In the genomic region with DNA sequence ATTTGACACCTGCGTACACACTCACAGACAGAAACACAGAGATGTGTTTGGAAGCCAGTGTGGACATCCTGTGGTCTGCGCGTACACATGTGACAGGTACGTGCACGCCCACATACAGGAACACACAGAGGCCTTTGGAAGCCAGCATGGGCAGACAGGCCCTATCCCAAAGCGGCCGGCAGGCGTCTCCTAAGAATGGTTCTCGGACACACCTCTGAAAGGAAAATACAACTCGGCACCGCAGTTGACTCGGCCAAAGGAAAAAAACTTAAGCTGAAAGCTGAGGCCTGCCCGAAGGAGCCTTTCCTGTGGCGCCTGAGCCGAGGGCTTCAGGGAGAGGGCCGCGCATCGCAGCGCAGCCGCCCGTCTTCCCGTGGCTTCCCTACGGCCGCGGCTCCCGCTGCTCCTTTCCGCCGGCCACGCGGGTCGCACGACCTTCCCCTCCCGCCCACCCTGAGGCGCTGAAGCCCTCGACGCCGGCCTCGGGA, we compare ENCODE assay signal across 8 cellular contexts. TPM values are rescaled to one million over a fixed set of nuclear protein-coding genes. Genes with fewer than 3 reads are reported as not detected.
DNase-seq lines count a peak whose midpoint lies in the region; ATAC-seq and TF ChIP-seq lines count a peak whose summit lies in the region.

No MANE protein-coding gene starts in this region.

- no peak for TF ChIP-seq CTCF in CD4-positive, alpha-beta T cell (IDR thresholded peaks at IDR 0.05)
- peak in 9 of 12 donors; percentile 15 to 55 (median 42) for TF ChIP-seq CTCF in heart left ventricle (IDR thresholded peaks at IDR 0.05)

- intact Hi-C loops in CD4-positive, alpha-beta T cell (cut with DNase I, micrococcal nuclease) = loop anchor here (2.0 to 10.0 kb wide), 11 partner anchors 41 to 616 kb away; a partner anchor contains a TSS
- intact Hi-C loops in heart left ventricle (cut with DNase I) (loop anchor here (1.0 to 10.0 kb wide), 8 partner anchors 41 to 616 kb away; a partner anchor contains a TSS), posterior vena cava (cut with DNase I) (loop anchor here in 1 of 2 donors (10.0 kb wide), 1 partner anchor 213 kb away; no protein-coding TSS in a partner anchor)

- no peaks in the 10 kb centered on the region for H3K27me3 Mint-ChIP-seq in CD4-positive, alpha-beta T cell

- CTCF ChIA-PET in CD4-positive, alpha-beta T cell (lab: Charles Lee) = no interaction called here

- ATAC-seq in CD4-positive, alpha-beta T cell (ENCODE audit: poor library complexity) = peak; percentile 38
- ATAC-seq in GM19395 (IDR thresholded peaks at IDR 0.05; ENCODE audit: unreplicated experiment) (peak; percentile 42), heart left ventricle (peak in 2 of 4 donors; percentile 21 to 32)
- peak; percentile 22 to 42 for ATAC-seq in activated naive CD4-positive, alpha-beta T cell treated with anti-CD3 and anti-CD28 coated beads, Interleukin-2, amount 50 U/mL, for 72 hours

- WGBS in heart left ventricle, 4 donors = 5 to 9% (median 5%) methylated on average over 17 to 38 of the region's 38 CpGs

- no peak for TF ChIP-seq POLR2A in heart left ventricle (IDR thresholded peaks at IDR 0.05)

- peaks cover 25% of the 10 kb centered on the region for H3K36me3 Mint-ChIP-seq in CD4-positive, alpha-beta T cell (ENCODE audit: low read depth)
- peaks cover 6 to 7% of the 10 kb centered on the region in 2 donors for H3K36me3 Mint-ChIP-seq in activated naive CD4-positive, alpha-beta T cell treated with anti-CD3 and anti-CD28 coated beads, Interleukin-2, amount 50 U/mL, for 72 hours

- H3K27ac Mint-ChIP-seq in CD4-positive, alpha-beta T cell = peak overlapping the region; percentile 84
- peak overlapping the region in 1 of 2 donors; percentile 13 for H3K27ac Mint-ChIP-seq in activated naive CD4-positive, alpha-beta T cell treated with anti-CD3 and anti-CD28 coated beads, Interleukin-2, amount 50 U/mL, for 72 hours

- H3K27me3 ChIP-seq in CD4-positive, alpha-beta T cell (ENCODE audit: control insufficient read depth, insufficient read depth, low read length) = no peaks in the 10 kb centered on the region
- no peaks in the 10 kb centered on the region for H3K27me3 ChIP-seq in HUES48 (ENCODE audit: control insufficient read depth, insufficient read depth, low read length)
- H3K27me3 ChIP-seq in SJCRH30 = no peaks in the 10 kb centered on the region
- no peaks in the 10 kb centered on the region for H3K27me3 ChIP-seq in heart left ventricle

- H3K4me1 ChIP-seq in HUES48 (ENCODE audit: control insufficient read depth, insufficient read depth, low read length) = peaks cover 6% of the 10 kb centered on the region
- H3K4me1 ChIP-seq in SJCRH30 = peaks cover 7% of the 10 kb centered on the region; the same call in 1 of the 2 replicates
- H3K4me1 ChIP-seq in heart left ventricle = peaks cover 0 to 26% (median 14%) of the 10 kb centered on the region in 12 donors

- no peak overlapping the region for H3K27ac ChIP-seq in CD4-positive, alpha-beta T cell (ENCODE audit: low read depth, low read length)
- H3K27ac ChIP-seq in HUES48 (ENCODE audit: low read depth, low read length) (no peak overlapping the region), SJCRH30 (peak overlapping the region; percentile 83), heart left ventricle (peak overlapping the region in 5 of 12 donors; percentile 16 to 83 (median 52))

- H3K9ac ChIP-seq in HUES48 (ENCODE audit: low read depth, low read length) = no peak overlapping the region

- peak overlapping the region; percentile 96 for H3K4me3 Mint-ChIP-seq in CD4-positive, alpha-beta T cell

- DNase-seq in CD4-positive, alpha-beta T cell = peak in 8 of 10 experiments; percentile 22 to 45 (median 33)
- DNase-seq in SJCRH30 (peak; percentile 68 to 79), heart left ventricle (peak in 4 of 5 donors; percentile 37 to 57 (median 40)), posterior vena cava (ENCODE audit: low spot score) (peak; percentile 84), hippocampal formation (lab: John Stamatoyannopoulos, UW) (no peak)
- peak; percentile 50 to 67 for DNase-seq in activated naive CD4-positive, alpha-beta T cell treated with anti-CD3 and anti-CD28 coated beads, Interleukin-2, amount 50 U/mL, for 72 hours (ENCODE audit: low spot score in 2 of 2)

- H3K9me3 Mint-ChIP-seq in CD4-positive, alpha-beta T cell = no peaks in the 10 kb centered on the region
- H3K9me3 Mint-ChIP-seq in activated naive CD4-positive, alpha-beta T cell treated with anti-CD3 and anti-CD28 coated beads, Interleukin-2, amount 50 U/mL, for 72 hours = no peaks in the 10 kb centered on the region

- peaks cover 29% of the 10 kb centered on the region for H3K4me1 Mint-ChIP-seq in CD4-positive, alpha-beta T cell (ENCODE audit: low read depth)

- H3K9me3 ChIP-seq in CD4-positive, alpha-beta T cell (ENCODE audit: control insufficient read depth, low read length) = no peaks in the 10 kb centered on the region
- H3K9me3 ChIP-seq in HUES48 (ENCODE audit: control insufficient read depth, insufficient read depth, low read length) (no peaks in the 10 kb centered on the region), SJCRH30 (replicated peaks) (no peaks in the 10 kb centered on the region), heart left ventricle (no peaks in the 10 kb centered on the region)

- peak overlapping the region; percentile 80 for H3K4me3 ChIP-seq in HUES48 (ENCODE audit: low read depth, low read length)
- H3K4me3 ChIP-seq in SJCRH30 = peak overlapping the region; percentile 92
- peak overlapping the region; percentile 64 to 99 (median 94) for H3K4me3 ChIP-seq in heart left ventricle

- POLR2A ChIA-PET in CD4-positive, alpha-beta T cell (lab: Charles Lee) = interaction anchor here (0.9 to 2.9 kb wide), 3 partner anchors 38 to 122 kb away, joined by 3 to 26 read pairs (median 3); a partner anchor contains a TSS

- H3K36me3 ChIP-seq in HUES48 (ENCODE audit: control insufficient read depth, insufficient read depth, low read length) = peaks cover 37% of the 10 kb centered on the region
- peaks cover 44% of the 10 kb centered on the region for H3K36me3 ChIP-seq in SJCRH30
- H3K36me3 ChIP-seq in heart left ventricle = peaks cover 0 to 9% (median 0%) of the 10 kb centered on the region in 9 donors

RNA-seq across cellular contexts. Expression of a gene that starts 1.4 kb away (rescaled TPM):
- 10 to 100 TPM; 12.5 to 13.5 TPM for total RNA-seq in CD4-positive, alpha-beta T cell
- 57.5 and 60.2 TPM in 2 replicates for total RNA-seq in SJCRH30 (2014; rRNA removed; shearing (Covaris generic))
- total RNA-seq in activated naive CD4-positive, alpha-beta T cell treated with anti-CD3 and anti-CD28 coated beads, Interleukin-2, amount 50 U/mL, for 72 hours = 10 to 100 TPM; 17.5 to 21.9 TPM
- 10 to 100 TPM in 6 of 9 donors, 1 to 10 TPM in 3; 6.6 to 15.5 (median 10.7) TPM for total RNA-seq in heart left ventricle
- 10 to 100 TPM in 1 of 2 donors, 1 to 10 TPM in 1; 4.7 to 16.9 TPM for polyA plus RNA-seq in heart left ventricle
- total RNA-seq in posterior vena cava = 1 to 10 TPM; 7.9 to 8.7 TPM

RNA-seq across cellular contexts. Expression of a gene that starts 41.5 kb away (rescaled TPM):
- 100 to 1,000 TPM; 164 to 165 TPM for total RNA-seq in CD4-positive, alpha-beta T cell
- 17.2 and 18.9 TPM in 2 replicates for total RNA-seq in SJCRH30 (2014; rRNA removed; shearing (Covaris generic))
- total RNA-seq in activated naive CD4-positive, alpha-beta T cell treated with anti-CD3 and anti-CD28 coated beads, Interleukin-2, amount 50 U/mL, for 72 hours = 100 to 1,000 TPM in 1 of 2 donors, 10 to 100 TPM in 1; 45.2 to 108 TPM
- total RNA-seq in heart left ventricle = 10 to 100 TPM in 7 of 9 donors, 1 to 10 TPM in 2; 7.9 to 76.0 (median 13.5) TPM
- polyA plus RNA-seq in heart left ventricle = 10 to 100 TPM in 1 of 2 donors, 1 to 10 TPM in 1; 5.7 to 18.3 TPM
- total RNA-seq in posterior vena cava = 10 to 100 TPM; 18.3 to 45.4 TPM

Comparison
In these comparisons a context has a peak if more than half of its experiments do, and no peak if none do; other contexts are left out.
1. DNase-seq: peak in CD4-positive, alpha-beta T cell (8 of 10), SJCRH30 (2 of 2), activated naive CD4-positive, alpha-beta T cell treated with anti-CD3 and anti-CD28 coated beads, Interleukin-2, amount 50 U/mL, for 72 hours (2 of 2), heart left ventricle (4 of 5) and posterior vena cava (single experiment); none in hippocampal formation (0 of 2).
2. Peak in every context shown above with its lines, with median percentiles within 50 percentile points of each other: H3K4me3 ChIP-seq.